In genomic region chr9:131094015-131094414, GRCh38 we compare ENCODE assay signal across 14 cellular contexts. TPM values are rescaled to one million over a fixed set of nuclear protein-coding genes. Genes with fewer than 3 reads are reported as not detected.
DNase-seq lines count a peak whose midpoint lies in the region; ATAC-seq and TF ChIP-seq lines count a peak whose summit lies in the region.
"Had no signal": no experiment of that assay in that cellular context is flagged by ENCODE, and none has a peak within 500 bp of the region (broad histone marks: within the 10 kb centered on the region; RNA-seq: fewer than 3 reads in every experiment).

No MANE protein-coding gene starts in this region.

- intact Hi-C loops in IMR-90 (cut with micrococcal nuclease), result no loop called here
- intact Hi-C loops in cardiac septum (cut with DNase I), result no loop called here

- H3K27ac ChIP-seq in IMR-90 (ENCODE audit: insufficient read depth, low read length) (no peak overlapping the region), neuronal stem cell (replicated peaks; ENCODE audit: low read length) (no peak overlapping the region)
- H3K27ac ChIP-seq: GM23248 had no signal

- H3K36me3 Mint-ChIP-seq in brain (no peaks in the 10 kb centered on the region), glutamatergic neuron (ENCODE audit: unreplicated experiment) (no peaks in the 10 kb centered on the region)
- H3K36me3 Mint-ChIP-seq in activated CD8-positive, alpha-beta T cell treated with anti-CD3 and anti-CD28 coated beads, Interleukin-2, amount 10 ng/mL, durations not matched to agents 7 days and 5 days (ENCODE audit: low read depth), result no peaks in the 10 kb centered on the region
- H3K36me3 Mint-ChIP-seq: CD4-positive, CD25-positive, alpha-beta regulatory T cell; CD8-positive, alpha-beta memory T cell had no signal

- H2AK9ac ChIP-seq in IMR-90 (replicated peaks; ENCODE audit: low read depth, low read length, poor library complexity), result no peak overlapping the region

- ATAC-seq in IMR-90 (ENCODE audit: low read depth) (no peak), GM21825 (IDR thresholded peaks at IDR 0.05; ENCODE audit: unreplicated experiment) (no peak)
- ATAC-seq in activated CD8-positive, alpha-beta T cell treated with anti-CD3 and anti-CD28 coated beads, Interleukin-2, amount 10 ng/mL, durations not matched to agents 7 days and 5 days, result no peak

- H3K18ac ChIP-seq in IMR-90 (ENCODE audit: low read depth, low read length), result no peak overlapping the region
- no peak overlapping the region for H3K18ac ChIP-seq in neuronal stem cell (ENCODE audit: low read length)

- peak overlapping the region; percentile 8 for H2AFZ ChIP-seq in IMR-90 (replicated peaks; ENCODE audit: low read length, poor library complexity)
- H2AFZ ChIP-seq in neuronal stem cell (ENCODE audit: low read length), result no peak overlapping the region
- H2AFZ ChIP-seq: GM23248 had no signal

- no peak overlapping the region for H2AK5ac ChIP-seq in IMR-90 (ENCODE audit: low read depth, low read length)
- no peak overlapping the region for H2AK5ac ChIP-seq in neuronal stem cell (ENCODE audit: low read depth, low read length)

- H3K9ac ChIP-seq in IMR-90 (ENCODE audit: low read depth, low read length) (no peak overlapping the region), neuronal stem cell (ENCODE audit: low read depth, low read length, poor library complexity) (no peak overlapping the region)
- H3K9ac ChIP-seq: GM23248 had no signal

- TF ChIP-seq CTCF in IMR-90 (conservative IDR thresholded peaks at IDR 0.05; ENCODE audit: low read depth, low read length) (no peak), brain (conservative IDR thresholded peaks at IDR 0.05) (no peak), glutamatergic neuron (IDR thresholded peaks at IDR 0.05; ENCODE audit: partially characterized antibody, unreplicated experiment) (no peak)

- H3K23ac ChIP-seq in IMR-90 (ENCODE audit: low read depth, low read length), result no peak overlapping the region
- peak overlapping the region; percentile 46 for H3K23ac ChIP-seq in neuronal stem cell (ENCODE audit: low read depth, low read length, poor library complexity)

- H3K4me3 Mint-ChIP-seq in brain, result peak overlapping the region in 4 of 5 experiments; percentile 29 to 60 (median 46)
- H3K4me3 Mint-ChIP-seq in glutamatergic neuron (ENCODE audit: unreplicated experiment), result no peak overlapping the region
- H3K4me3 Mint-ChIP-seq in activated CD8-positive, alpha-beta T cell treated with anti-CD3 and anti-CD28 coated beads, Interleukin-2, amount 10 ng/mL, durations not matched to agents 7 days and 5 days, result no peak overlapping the region
- H3K4me3 Mint-ChIP-seq: CD8-positive, alpha-beta memory T cell had no signal

- no peak overlapping the region for H3K4me2 ChIP-seq in IMR-90 (ENCODE audit: low read depth, low read length)
- no peak overlapping the region for H3K4me2 ChIP-seq in neuronal stem cell (ENCODE audit: insufficient read depth, low read length, poor library complexity, severe bottlenecking)

- no peak overlapping the region for H3K4me3 ChIP-seq in IMR-90 (ENCODE audit: insufficient read depth, low read depth, low read length)
- no peak overlapping the region for H3K4me3 ChIP-seq in neuronal stem cell (ENCODE audit: low read length in 2 of 2)
- H3K4me3 ChIP-seq: GM23248, HAP-1 had no signal

- TF ChIP-seq RAD21 in IMR-90 (IDR thresholded peaks at IDR 0.05; ENCODE audit: low read length), result no peak

- DNase-seq in IMR-90 (no peak), glutamatergic neuron (no peak), neuronal stem cell (ENCODE audit: low spot score) (no peak), mesenteric fat pad (ENCODE audit: low spot score) (no peak), cardiac septum (ENCODE audit: low spot score) (no peak)
- no peak for DNase-seq in activated CD8-positive, alpha-beta T cell treated with anti-CD3 and anti-CD28 coated beads, Interleukin-2, amount 10 ng/mL, durations not matched to agents 7 days and 5 days
- DNase-seq: BE2C; CD4-positive, CD25-positive, alpha-beta regulatory T cell; CD8-positive, alpha-beta memory T cell; COR-L47 had no signal

- H3K9me1 ChIP-seq in IMR-90 (ENCODE audit: insufficient read depth, low read length), result no peaks in the 10 kb centered on the region

- no peak overlapping the region for H2BK120ac ChIP-seq in IMR-90 (ENCODE audit: low read depth, low read length)
- H2BK120ac ChIP-seq in neuronal stem cell (ENCODE audit: low read depth, low read length), result no peak overlapping the region

- H4K8ac ChIP-seq in IMR-90 (ENCODE audit: low read depth in 2 of 2, low read length in 2 of 2), result no peak overlapping the region
- H4K8ac ChIP-seq in neuronal stem cell (ENCODE audit: low read depth, low read length), result no peak overlapping the region

- H3K9me3 ChIP-seq in IMR-90 (ENCODE audit: control insufficient read depth, insufficient read depth, low read length), result 0 out of 2 replicates have a peak, but pooled peaks cover 2% of the 10 kb centered on the region
- no peaks in the 10 kb centered on the region for H3K9me3 ChIP-seq in neuronal stem cell (replicated peaks in 1 of 2; ENCODE audit: control insufficient read depth in 2 of 2, insufficient read depth in 1 of 2, low read depth in 1 of 2, low read length in 2 of 2)
- H3K9me3 ChIP-seq: BE2C, HAP-1 had no signal

- H2BK15ac ChIP-seq in IMR-90 (ENCODE audit: low read depth, low read length) (no peak overlapping the region), neuronal stem cell (ENCODE audit: low read length) (no peak overlapping the region)

- no peaks in the 10 kb centered on the region for H3K36me3 ChIP-seq in IMR-90 (ENCODE audit: control insufficient read depth, insufficient read depth, low read length)
- peaks cover 1 to 3% of the 10 kb centered on the region in 2 donors for H3K36me3 ChIP-seq in neuronal stem cell (replicated peaks in 1 of 2; ENCODE audit: control insufficient read depth in 2 of 2, insufficient read depth in 2 of 2, low read length in 2 of 2)
- H3K36me3 ChIP-seq: BE2C, HAP-1 had no signal

- CTCF ChIA-PET in IMR-90 (lab: Yijun Ruan, JAX), result no interaction called here
- CTCF ChIA-PET in activated CD8-positive, alpha-beta T cell treated with anti-CD3 and anti-CD28 coated beads, Interleukin-2, amount 10 ng/mL, durations not matched to agents 7 days and 5 days (lab: Charles Lee), result interaction anchor here (1.9 kb wide), 1 partner anchor 48 kb away, joined by 5 read pairs; no protein-coding TSS in a partner anchor

- no peak overlapping the region for H2BK5ac ChIP-seq in IMR-90 (ENCODE audit: low read depth, low read length, poor library complexity, severe bottlenecking)
- no peak overlapping the region for H2BK5ac ChIP-seq in neuronal stem cell (ENCODE audit: low read length)

- H3K79me1 ChIP-seq in IMR-90 (ENCODE audit: low read depth in 1 of 2, low read length in 2 of 2) (no peaks in the 10 kb centered on the region), neuronal stem cell (ENCODE audit: low read depth, low read length) (peaks cover 7% of the 10 kb centered on the region)

- H3K4me1 Mint-ChIP-seq in brain (peaks cover 42% of the 10 kb centered on the region), glutamatergic neuron (ENCODE audit: low read depth, unreplicated experiment) (peaks cover 5% of the 10 kb centered on the region)
- H3K4me1 Mint-ChIP-seq in activated CD8-positive, alpha-beta T cell treated with anti-CD3 and anti-CD28 coated beads, Interleukin-2, amount 10 ng/mL, durations not matched to agents 7 days and 5 days (ENCODE audit: low read depth), result peaks cover 8% of the 10 kb centered on the region

- no peak for TF ChIP-seq POLR2A in IMR-90 (IDR thresholded peaks at IDR 0.05; ENCODE audit: low read depth, low read length)

- no CpG with 5 or more reads among the region's 5 CpGs for WGBS in IMR-90 (ENCODE audit: extremely low coverage in 2 of 2, insufficient read length in 1 of 2), 2 experiments
- WGBS in neuronal stem cell (ENCODE audit: extremely low coverage in 2 of 2, insufficient read length in 2 of 2, insufficient replicate concordance in 1 of 2), 2 donors, result no CpG with 5 or more reads among the region's 5 CpGs

- H3K9me3 Mint-ChIP-seq in brain, result peaks cover 0 to 3% (median 0%) of the 10 kb centered on the region in 5 experiments
- H3K9me3 Mint-ChIP-seq in glutamatergic neuron (ENCODE audit: unreplicated experiment), result peaks cover 5% of the 10 kb centered on the region
- no peaks in the 10 kb centered on the region for H3K9me3 Mint-ChIP-seq in activated CD8-positive, alpha-beta T cell treated with anti-CD3 and anti-CD28 coated beads, Interleukin-2, amount 10 ng/mL, durations not matched to agents 7 days and 5 days (ENCODE audit: insufficient read depth)
- H3K9me3 Mint-ChIP-seq: CD4-positive, CD25-positive, alpha-beta regulatory T cell; CD8-positive, alpha-beta memory T cell had no signal

- no peak overlapping the region for H4K91ac ChIP-seq in IMR-90 (ENCODE audit: insufficient read depth, low read depth, low read length)
- no peak overlapping the region for H4K91ac ChIP-seq in neuronal stem cell (ENCODE audit: low read depth, low read length, poor library complexity)

- H3K27me3 Mint-ChIP-seq in brain (peaks cover 22% of the 10 kb centered on the region), glutamatergic neuron (ENCODE audit: unreplicated experiment) (peaks cover 3% of the 10 kb centered on the region)
- peaks cover 36% of the 10 kb centered on the region for H3K27me3 Mint-ChIP-seq in activated CD8-positive, alpha-beta T cell treated with anti-CD3 and anti-CD28 coated beads, Interleukin-2, amount 10 ng/mL, durations not matched to agents 7 days and 5 days (ENCODE audit: low read depth)

- H3K27ac Mint-ChIP-seq in brain (no peak overlapping the region), glutamatergic neuron (ENCODE audit: unreplicated experiment) (peak overlapping the region; percentile 12)
- no peak overlapping the region for H3K27ac Mint-ChIP-seq in activated CD8-positive, alpha-beta T cell treated with anti-CD3 and anti-CD28 coated beads, Interleukin-2, amount 10 ng/mL, durations not matched to agents 7 days and 5 days
- H3K27ac Mint-ChIP-seq: CD4-positive, CD25-positive, alpha-beta regulatory T cell; CD8-positive, alpha-beta memory T cell had no signal

- peak overlapping the region; percentile 48 for H2BK12ac ChIP-seq in neuronal stem cell (ENCODE audit: low read length)

- dilution Hi-C loops in IMR-90 (cut with HindIII; ENCODE audit: low sequenced_read_pairs, unreplicated experiment), result no loop called here

- no peaks in the 10 kb centered on the region for H4K20me1 ChIP-seq in IMR-90 (ENCODE audit: insufficient read depth, low read length)

- POLR2A ChIA-PET in IMR-90 (lab: Charles Lee; ENCODE audit: unreplicated experiment), result no interaction called here
- POLR2A ChIA-PET in activated CD8-positive, alpha-beta T cell treated with anti-CD3 and anti-CD28 coated beads, Interleukin-2, amount 10 ng/mL, durations not matched to agents 7 days and 5 days (lab: Charles Lee), result interaction anchor here (0.7 kb wide), 1 partner anchor 340 kb away, joined by 3 read pairs; no protein-coding TSS in a partner anchor

- H4K5ac ChIP-seq in IMR-90 (ENCODE audit: low read depth, low read length), result no peak overlapping the region

- H3K27me3 ChIP-seq in IMR-90 (ENCODE audit: control insufficient read depth, insufficient read depth, low read length), result peaks cover 60% of the 10 kb centered on the region
- peaks cover 0 to 52% (median 0%) of the 10 kb centered on the region in 3 experiments for H3K27me3 ChIP-seq in neuronal stem cell (ENCODE audit: control insufficient read depth in 3 of 3, insufficient read depth in 3 of 3, low read depth in 1 of 3, low read length in 3 of 3)

- H3K14ac ChIP-seq in IMR-90 (replicated peaks; ENCODE audit: low read depth, low read length) (no peak overlapping the region), neuronal stem cell (ENCODE audit: low read length) (no peak overlapping the region)

- in situ Hi-C loops in IMR-90 (cut with MboI; ENCODE audit: low sequenced_read_pairs), result no loop called here

- H3K4me1 ChIP-seq in IMR-90 (ENCODE audit: control insufficient read depth, insufficient read depth, low read length) (no peaks in the 10 kb centered on the region; the same call in 1 of the 2 replicates), neuronal stem cell (ENCODE audit: control insufficient read depth in 2 of 2, insufficient read depth in 1 of 2, low read depth in 1 of 2, low read length in 2 of 2) (peaks cover 8 to 17% of the 10 kb centered on the region in 2 donors)
- H3K4me1 ChIP-seq: BE2C had no signal

- H3K56ac ChIP-seq in IMR-90 (ENCODE audit: extremely low read depth, insufficient read depth, low read length), result no peak overlapping the region

- no TSS peak for BruUV-seq in IMR-90 (replicated peaks; lab: Mats Ljungman, UMichigan)

- H2BK20ac ChIP-seq in IMR-90 (ENCODE audit: low read depth, low read length), result no peak overlapping the region

- no peak overlapping the region for H3K4ac ChIP-seq in IMR-90 (ENCODE audit: low read depth, low read length)
- no peak overlapping the region for H3K4ac ChIP-seq in neuronal stem cell (ENCODE audit: low read length)

RNA-seq across cellular contexts. Expression of gene AIF1L, which starts 2.3 kb away (rescaled TPM):
- 0.18 and 0.28 TPM in 2 replicates for total RNA-seq in IMR-90 (2012; rRNA removed)
- polyA plus RNA-seq in IMR-90 (2012; rRNA removed), result 0.09 and 0.19 TPM in 2 replicates
- 0.06 and 0.08 TPM in 2 replicates for polyA plus RNA-seq in IMR-90 (2012; cell fraction: cytosol; rRNA removed)
- 0.14 and 0.18 TPM in 2 replicates for polyA plus RNA-seq in IMR-90 (2012; cell fraction: nucleus; rRNA removed; ENCODE audit: low replicate concordance)
- 131 TPM for polyA plus RNA-seq in brain (ENCODE audit: insufficient read depth, low read depth, low replicate concordance)
- 16.7 TPM for total RNA-seq in glutamatergic neuron (ENCODE audit: unreplicated experiment)
- polyA plus RNA-seq in neuronal stem cell (2013, experiment 1 of 2), result 90.6 TPM
- 91.1 TPM for polyA plus RNA-seq in neuronal stem cell (2013, experiment 2 of 2)
- 57.2 TPM for total RNA-seq in mesenteric fat pad
- total RNA-seq in activated CD8-positive, alpha-beta T cell treated with anti-CD3 and anti-CD28 coated beads, Interleukin-2, amount 10 ng/mL, durations not matched to agents 7 days and 5 days, result under 1 TPM; 0.29 to 0.31 TPM
- 11.0 TPM for total RNA-seq in cardiac septum
- total RNA-seq: GM23248 had no signal
- polyA plus RNA-seq: CD4-positive, CD25-positive, alpha-beta regulatory T cell; CD8-positive, alpha-beta memory T cell had no signal

RNA-seq across cellular contexts. Expression of gene NUP214, which starts 31.4 kb away (rescaled TPM):
- total RNA-seq in IMR-90 (2012; rRNA removed) (6.9 and 7.9 TPM in 2 replicates), glutamatergic neuron (ENCODE audit: unreplicated experiment) (56.5 TPM), mesenteric fat pad (68.4 TPM), cardiac septum (22.9 TPM)
- polyA plus RNA-seq in IMR-90 (2012; rRNA removed) (13.3 and 13.4 TPM in 2 replicates), brain (ENCODE audit: insufficient read depth, low read depth, low replicate concordance) (43.9 TPM)
- 11.3 and 21.0 TPM in 2 replicates for polyA plus RNA-seq in IMR-90 (2012; cell fraction: cytosol; rRNA removed)
- 21.5 and 30.0 TPM in 2 replicates for polyA plus RNA-seq in IMR-90 (2012; cell fraction: nucleus; rRNA removed; ENCODE audit: low replicate concordance)
- polyA plus RNA-seq in neuronal stem cell (2013, experiment 1 of 2), result 22.4 TPM
- 21.0 TPM for polyA plus RNA-seq in neuronal stem cell (2013, experiment 2 of 2)
- total RNA-seq in activated CD8-positive, alpha-beta T cell treated with anti-CD3 and anti-CD28 coated beads, Interleukin-2, amount 10 ng/mL, durations not matched to agents 7 days and 5 days, result 10 to 100 TPM; 61.3 to 63.5 TPM

Comparison
In these comparisons a context has a peak if more than half of its experiments do, and no peak if none do; other contexts are left out.
1. H3K4me3 Mint-ChIP-seq: peak in brain (4 of 5); none in glutamatergic neuron (single experiment) and activated CD8-positive, alpha-beta T cell treated with anti-CD3 and anti-CD28 coated beads, Interleukin-2, amount 10 ng/mL, durations not matched to agents 7 days and 5 days (single experiment).